ENCODE assay signal across 8 cellular contexts in genomic region chr6:35318200-35318844, GRCh38. TPM values are rescaled to one million over a fixed set of nuclear protein-coding genes. Genes with fewer than 3 reads are reported as not detected.
DNase-seq lines count a peak whose midpoint lies in the region; ATAC-seq and TF ChIP-seq lines count a peak whose summit lies in the region.

No MANE protein-coding gene starts in this region.

- DNase-seq in Ammon's horn (ENCODE audit: low spot score) (peak; percentile 87), Karpas-422 (peak; percentile 31), T-helper 17 cell (no peak), foreskin keratinocyte (peak in 1 of 2 donors; percentile 62), neural crest cell (ENCODE audit: low read depth, low spot score) (peak; percentile 97), AML-193 (lab: John Stamatoyannopoulos, UW) (no peak), SKM-1 treated with dmso at 0.1 percent for 144 hours (lab: John Stamatoyannopoulos, UW; ENCODE audit: unreplicated experiment) (no peak)

- TF ChIP-seq CTCF in foreskin keratinocyte (conservative IDR thresholded peaks at IDR 0.05) = peak; percentile 40
- TF ChIP-seq CTCF in neural crest cell (conservative IDR thresholded peaks at IDR 0.05) = no peak

- H3K79me2 ChIP-seq in Karpas-422 (ENCODE audit: low read length) = no peaks in the 10 kb centered on the region; the same call in 1 of the 2 replicates

- H3K27me3 ChIP-seq in Karpas-422 (ENCODE audit: low read length) = no peaks in the 10 kb centered on the region
- H3K27me3 ChIP-seq in foreskin keratinocyte = no peaks in the 10 kb centered on the region

- H3K27ac Mint-ChIP-seq in T-helper 17 cell (peak overlapping the region; percentile 65), neural crest cell (ENCODE audit: unreplicated experiment) (peak overlapping the region; percentile 91)

- H2AFZ ChIP-seq in Karpas-422 (ENCODE audit: low read length) = no peak overlapping the region

- H3K9me3 Mint-ChIP-seq in neural crest cell = no peaks in the 10 kb centered on the region

- H3K36me3 ChIP-seq in Karpas-422 (ENCODE audit: insufficient read depth, low read length) = peaks cover 32% of the 10 kb centered on the region

- peaks cover 20% of the 10 kb centered on the region for H3K36me3 Mint-ChIP-seq in T-helper 17 cell (ENCODE audit: low read depth)
- no peaks in the 10 kb centered on the region for H3K36me3 Mint-ChIP-seq in neural crest cell (ENCODE audit: low read depth)

- H3K4me2 ChIP-seq in Karpas-422 (ENCODE audit: low read depth, low read length, poor library complexity, severe bottlenecking) = no peak overlapping the region

- H3K4me3 ChIP-seq in Karpas-422 (ENCODE audit: low read length) = no peak overlapping the region

- H3K27ac ChIP-seq in Karpas-422 (ENCODE audit: low read length) (no peak overlapping the region), foreskin keratinocyte (no peak overlapping the region)

- H3K4me1 Mint-ChIP-seq in T-helper 17 cell = peaks cover 39% of the 10 kb centered on the region
- H3K4me1 Mint-ChIP-seq in neural crest cell = peaks cover 20% of the 10 kb centered on the region

- H3K4me1 ChIP-seq in Karpas-422 (ENCODE audit: low read length) (peaks cover 18% of the 10 kb centered on the region), foreskin keratinocyte (peaks cover 4% of the 10 kb centered on the region)

- no peaks in the 10 kb centered on the region for H3K27me3 Mint-ChIP-seq in T-helper 17 cell
- H3K27me3 Mint-ChIP-seq in neural crest cell (ENCODE audit: low read depth) = peaks cover 19% of the 10 kb centered on the region

- ATAC-seq in T-helper 17 cell = no peak
- peak; percentile 95 for ATAC-seq in foreskin keratinocyte
- no peak for ATAC-seq in HG03135 (IDR thresholded peaks at IDR 0.05; ENCODE audit: unreplicated experiment)

- H4K20me1 ChIP-seq in Karpas-422 (ENCODE audit: insufficient read depth, low read depth, low read length) = no peaks in the 10 kb centered on the region

- H3K9ac ChIP-seq in Karpas-422 (ENCODE audit: low read length) = no peak overlapping the region

- H3K9me2 ChIP-seq in Karpas-422 (replicated peaks; ENCODE audit: insufficient read depth, low read length) = no peaks in the 10 kb centered on the region

- H3K9me3 ChIP-seq in Karpas-422 (ENCODE audit: low read length) (no peaks in the 10 kb centered on the region), T-helper 17 cell (ENCODE audit: control insufficient read depth, low read length, poor library complexity, severe bottlenecking) (no peaks in the 10 kb centered on the region)

- H3K4me3 Mint-ChIP-seq in T-helper 17 cell (no peak overlapping the region), neural crest cell (peak overlapping the region; percentile 90)

RNA-seq across cellular contexts. Expression of gene DEF6, which starts 20.7 kb away (rescaled TPM):
- 31.3 and 69.9 TPM in 2 replicates for total RNA-seq in Karpas-422 (2014; rRNA removed; shearing (Covaris generic); ENCODE audit: low replicate concordance)
- 100 to 1,000 TPM; 193 to 206 TPM for total RNA-seq in T-helper 17 cell
- 25.6 and 28.7 TPM in 2 replicates for total RNA-seq in foreskin keratinocyte
- 26.2 and 26.4 TPM in 2 replicates for polyA plus RNA-seq in foreskin keratinocyte
- total RNA-seq in neural crest cell = 1.8 and 1.9 TPM in 2 replicates

RNA-seq across cellular contexts. Expression of gene PPARD, which starts 24.0 kb away (rescaled TPM):
- total RNA-seq in Karpas-422 (2014; rRNA removed; shearing (Covaris generic); ENCODE audit: low replicate concordance) = 2.5 and 3.2 TPM in 2 replicates
- total RNA-seq in T-helper 17 cell = 10 to 100 TPM; 25.0 to 29.9 TPM
- 16.9 and 18.6 TPM in 2 replicates for total RNA-seq in foreskin keratinocyte
- 22.4 and 23.4 TPM in 2 replicates for polyA plus RNA-seq in foreskin keratinocyte
- total RNA-seq in neural crest cell = 25.6 and 26.3 TPM in 2 replicates

RNA-seq across cellular contexts. Expression of gene ZNF76, which starts 58.8 kb away (rescaled TPM):
- total RNA-seq in Karpas-422 (2014; rRNA removed; shearing (Covaris generic); ENCODE audit: low replicate concordance) = 24.4 and 40.3 TPM in 2 replicates
- total RNA-seq in T-helper 17 cell (10 to 100 TPM; 50.0 to 60.8 TPM), foreskin keratinocyte (10.2 and 11.9 TPM in 2 replicates), neural crest cell (45.0 and 47.6 TPM in 2 replicates)
- 9.2 and 9.3 TPM in 2 replicates for polyA plus RNA-seq in foreskin keratinocyte

Comparison
In these comparisons a context has a peak if more than half of its experiments do, and no peak if none do; other contexts are left out.
1. DNase-seq: peak in Ammon's horn (single experiment), Karpas-422 (single experiment) and neural crest cell (single experiment); none in T-helper 17 cell (0 of 3), AML-193 (0 of 2) and SKM-1 treated with dmso at 0.1 percent for 144 hours (single experiment).